ENCODE assay signal across 8 cellular contexts in the genomic region with DNA sequence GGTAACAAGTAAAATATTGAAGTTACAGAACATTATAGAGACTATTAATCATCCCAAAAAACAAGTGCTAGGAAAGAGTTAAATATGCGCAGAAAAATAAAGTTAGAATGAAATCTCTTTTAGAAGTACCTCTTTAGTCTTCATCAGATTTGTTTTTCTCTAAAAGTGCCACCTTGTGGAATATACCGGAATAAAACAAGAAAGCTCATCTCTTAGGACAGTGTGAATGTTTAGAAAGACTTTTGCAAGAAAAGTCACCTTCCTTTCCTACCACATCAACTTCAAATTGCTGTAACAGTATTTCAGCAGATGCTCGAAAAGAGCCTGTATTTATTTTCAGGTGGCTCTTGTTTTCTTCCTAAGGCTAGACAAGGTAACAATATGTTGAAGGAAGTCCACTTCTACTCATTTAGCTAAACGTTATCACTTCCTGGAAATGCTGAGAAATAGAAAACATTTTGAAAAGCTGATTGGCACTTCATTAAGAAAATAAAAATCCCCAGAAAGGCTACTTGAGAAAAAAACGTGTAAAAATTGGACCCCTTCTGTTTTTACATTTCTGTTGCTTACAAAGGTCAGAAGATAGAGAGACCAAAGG. TPM values are rescaled to one million over a fixed set of nuclear protein-coding genes. Genes with fewer than 3 reads are reported as not detected.
DNase-seq lines count a peak whose midpoint lies in the region; ATAC-seq and TF ChIP-seq lines count a peak whose summit lies in the region.

No MANE protein-coding gene starts in this region.

- H3K4me3 ChIP-seq in astrocyte of the spinal cord (ENCODE audit: low read depth, low read length) (no peak overlapping the region), mucosa of descending colon (no peak overlapping the region)

- intact Hi-C loops in mucosa of descending colon (cut with DNase I, micrococcal nuclease), result no loop called here
- intact Hi-C loops in posterior vena cava (cut with DNase I), result loop anchor here in 1 of 2 donors (10.0 kb wide), 1 partner anchor 445 kb away; no protein-coding TSS in a partner anchor

- in situ Hi-C loops in astrocyte of the spinal cord (cut with HindIII; ENCODE audit: low sequenced_read_pairs), result no loop called here

- TF ChIP-seq CTCF in astrocyte of the spinal cord (IDR thresholded peaks at IDR 0.05; ENCODE audit: low read depth, low read length) (peak; percentile 38), mucosa of descending colon (IDR thresholded peaks at IDR 0.05) (no peak)

- H3K36me3 ChIP-seq in mucosa of descending colon (ENCODE audit: low read depth), result no peaks in the 10 kb centered on the region

- DNase-seq in NCI-H2196 (lab: John Stamatoyannopoulos, UW; ENCODE audit: unreplicated experiment), result peak; percentile 21
- no peak for DNase-seq in NCI-H2196 treated with DMSO at 0.1 percent for 48 hours (lab: John Stamatoyannopoulos, UW; ENCODE audit: unreplicated experiment)
- DNase-seq in LoVo (ENCODE audit: low spot score), result peak; percentile 55
- DNase-seq in astrocyte of the spinal cord (ENCODE audit: low read depth, low spot score), result peak; percentile 46
- DNase-seq in mucosa of descending colon, result no peak
- no peak for DNase-seq in posterior vena cava (ENCODE audit: low spot score)
- DNase-seq in COR-L47 (lab: John Stamatoyannopoulos, UW), result no peak

- peaks cover 5% of the 10 kb centered on the region for H3K4me1 ChIP-seq in mucosa of descending colon (ENCODE audit: low read depth)

- peak; percentile 50 for ATAC-seq in mucosa of descending colon
- ATAC-seq in GM21423 (IDR thresholded peaks at IDR 0.05; ENCODE audit: unreplicated experiment), result no peak

- no peaks in the 10 kb centered on the region for H3K9me3 ChIP-seq in mucosa of descending colon

RNA-seq across cellular contexts. Expression of a gene that starts 19.8 kb away (rescaled TPM):
- total RNA-seq in mucosa of descending colon (10 to 100 TPM; 17.3 to 25.7 (median 21.9) TPM), posterior vena cava (10 to 100 TPM; 20.2 to 21.1 TPM)

Comparison
In these comparisons a context has a peak if more than half of its experiments do, and no peak if none do; other contexts are left out.
1. DNase-seq: peak in NCI-H2196 (single experiment), LoVo (single experiment) and astrocyte of the spinal cord (single experiment); none in NCI-H2196 treated with DMSO at 0.1 percent for 48 hours (single experiment), mucosa of descending colon (0 of 3), posterior vena cava (single experiment) and COR-L47 (single experiment).